ENCODE assay signal across 11 cellular contexts in genomic region chr16:48126801-48127644, GRCh38. TPM values are rescaled to one million over a fixed set of nuclear protein-coding genes. Genes with fewer than 3 reads are reported as not detected.
DNase-seq lines count a peak whose midpoint lies in the region; ATAC-seq, FAIRE-seq and TF ChIP-seq lines count a peak whose summit lies in the region.
"Had no signal": no experiment of that assay in that cellular context is flagged by ENCODE, and none has a peak within 500 bp of the region (broad histone marks: within the 10 kb centered on the region; RNA-seq: fewer than 3 reads in every experiment).

No MANE protein-coding gene starts in this region.

- H3K4me1 ChIP-seq in upper lobe of left lung, result peaks cover 0 to 13% (median 2%) of the 10 kb centered on the region in 4 donors

- no peak overlapping the region for H3K4me3 ChIP-seq in upper lobe of left lung
- H3K4me3 ChIP-seq: esophagus muscularis mucosa had no signal

- H3K27me3 ChIP-seq in upper lobe of left lung, result no peaks in the 10 kb centered on the region
- H3K27me3 ChIP-seq: esophagus muscularis mucosa had no signal

- peak in 1 of 4 donors; percentile 11 for TF ChIP-seq POLR2A in upper lobe of left lung (IDR thresholded peaks at IDR 0.05)

- intact Hi-C loops in Right ventricle myocardium inferior (cut with DNase I) (no loop called here), cardiac septum (cut with DNase I) (no loop called here)

- DNase-seq in Right ventricle myocardium inferior (ENCODE audit: missing footprints) (no peak), cardiac septum (ENCODE audit: low spot score) (no peak), RCC 7860 (ENCODE audit: low spot score) (peak; percentile 88), foreskin melanocyte (peak; percentile 21), upper lobe of left lung (peak in 1 of 2 donors; percentile 83), SHP77 treated with DMSO at 0.1 percent for 48 hours (lab: John Stamatoyannopoulos, UW) (no peak)
- DNase-seq in activated T-cell treated with anti-CD3 and anti-CD28 coated beads, Interleukin-2, amount 50 U/mL, for 48 hours, result no peak
- DNase-seq: activated CD4-positive, alpha-beta T cell treated with anti-CD3 and anti-CD28 coated beads for 1 hour; stimulated activated CD4-positive, alpha-beta T cell treated with anti-CD3 and anti-CD28 coated beads, Interleukin-4, amount 100 ng/mL, for 1 hour had no signal

- peak; percentile 82 for FAIRE-seq in RCC 7860 (lab: Jason Lieb, UNC)

- peak overlapping the region in 3 of 4 donors; percentile 67 to 81 (median 72) for H3K27ac ChIP-seq in upper lobe of left lung
- H3K27ac ChIP-seq: esophagus muscularis mucosa had no signal

- TF ChIP-seq EP300 in upper lobe of left lung (IDR thresholded peaks at IDR 0.05), result peak in 1 of 4 donors; percentile 49

- peak; percentile 52 for ATAC-seq in Right ventricle myocardium inferior
- ATAC-seq in upper lobe of left lung (ENCODE audit: low FRiP score in 2 of 2), result peak; percentile 42 to 85
- ATAC-seq in HG03045 (IDR thresholded peaks at IDR 0.05; ENCODE audit: unreplicated experiment), result no peak

- no peak for TF ChIP-seq CTCF in upper lobe of left lung (IDR thresholded peaks at IDR 0.05)

- no peaks in the 10 kb centered on the region for H3K9me3 ChIP-seq in upper lobe of left lung
- H3K9me3 ChIP-seq: esophagus muscularis mucosa had no signal

- H3K36me3 ChIP-seq in upper lobe of left lung, result no peaks in the 10 kb centered on the region
- H3K36me3 ChIP-seq: esophagus muscularis mucosa had no signal

- WGBS in upper lobe of left lung, 2 donors, result 60 to 65% methylated on average over 13 of the region's 13 CpGs

RNA-seq across cellular contexts. Expression of gene ABCC12, which starts 28.8 kb away (rescaled TPM):
- total RNA-seq in Right ventricle myocardium inferior (0.14 TPM), cardiac septum (not detected), upper lobe of left lung (under 1 TPM in 1 of 6 donors, not detected in 5; 0.79 TPM)
- total RNA-seq: esophagus muscularis mucosa had no signal

Comparison
In these comparisons a context has a peak if more than half of its experiments do, and no peak if none do; other contexts are left out.
1. DNase-seq: peak in RCC 7860 (single experiment) and foreskin melanocyte (single experiment); none in Right ventricle myocardium inferior (single experiment), cardiac septum (single experiment), activated T-cell treated with anti-CD3 and anti-CD28 coated beads, Interleukin-2, amount 50 U/mL, for 48 hours (0 of 2) and SHP77 treated with DMSO at 0.1 percent for 48 hours (single experiment).